Comparison of ENCODE assay signal across 1 cellular context in genomic region chr4:1726146-1726934, GRCh38.
TF ChIP-seq lines count a peak whose summit lies in the region.

No MANE protein-coding gene starts in this region.

TF ChIP-seq in SK-N-SH, 30 proteins besides CTCF, POLR2A, EP300 and RAD21 (continued from another document):
- no peak for TF ChIP-seq PBX3 (IDR thresholded peaks at IDR 0.05)
- TF ChIP-seq FOSL2 (IDR thresholded peaks at IDR 0.05; ENCODE audit: borderline replicate concordance, low read depth): no peak
- TF ChIP-seq SMC3 (IDR thresholded peaks at IDR 0.05; ENCODE audit: low read depth, low read length): peak; percentile 68
- TF ChIP-seq NRF1 (IDR thresholded peaks at IDR 0.05; ENCODE audit: low read depth, low read length): no peak
- TF ChIP-seq, protein P1, sequence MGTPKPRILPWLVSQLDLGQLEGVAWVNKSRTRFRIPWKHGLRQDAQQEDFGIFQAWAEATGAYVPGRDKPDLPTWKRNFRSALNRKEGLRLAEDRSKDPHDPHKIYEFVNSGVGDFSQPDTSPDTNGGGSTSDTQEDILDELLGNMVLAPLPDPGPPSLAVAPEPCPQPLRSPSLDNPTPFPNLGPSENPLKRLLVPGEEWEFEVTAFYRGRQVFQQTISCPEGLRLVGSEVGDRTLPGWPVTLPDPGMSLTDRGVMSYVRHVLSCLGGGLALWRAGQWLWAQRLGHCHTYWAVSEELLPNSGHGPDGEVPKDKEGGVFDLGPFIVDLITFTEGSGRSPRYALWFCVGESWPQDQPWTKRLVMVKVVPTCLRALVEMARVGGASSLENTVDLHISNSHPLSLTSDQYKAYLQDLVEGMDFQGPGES (IDR thresholded peaks at IDR 0.05; ENCODE audit: low read depth, low read length): no peak
- TF ChIP-seq ELF1 (IDR thresholded peaks at IDR 0.05): no peak
- TF ChIP-seq GABPA (IDR thresholded peaks at IDR 0.05; ENCODE audit: low read depth): no peak
- no peak for TF ChIP-seq FOXJ3 (CRISPR knock-in tag; IDR thresholded peaks at IDR 0.05)
- no peak for TF ChIP-seq JUND (IDR thresholded peaks at IDR 0.05)
- no peak for TF ChIP-seq FOXM1 (IDR thresholded peaks at IDR 0.05; ENCODE audit: low read depth)
- TF ChIP-seq USF2 (IDR thresholded peaks at IDR 0.05; ENCODE audit: borderline replicate concordance, low read depth, low read length): no peak
